26 cellular contexts compared by ENCODE assay signal in genomic region chr16:20441221-20441620, GRCh38. TPM values are rescaled to one million over a fixed set of nuclear protein-coding genes. Genes with fewer than 3 reads are reported as not detected.
DNase-seq lines count a peak whose midpoint lies in the region; ATAC-seq and TF ChIP-seq lines count a peak whose summit lies in the region.
"Had no signal": no experiment of that assay in that cellular context is flagged by ENCODE, and none has a peak within 500 bp of the region (broad histone marks: within the 10 kb centered on the region; RNA-seq: fewer than 3 reads in every experiment).

No MANE protein-coding gene starts in this region.

- peak overlapping the region in 1 of 2 experiments; percentile 79; a peak in 2 of 4 replicates for H3K27ac ChIP-seq in SK-N-SH (ENCODE audit: low read depth in 2 of 2, low read length in 1 of 2)
- H3K27ac ChIP-seq in muscle layer of colon (ENCODE audit: low read depth, low read length): peak overlapping the region; percentile 34
- H3K27ac ChIP-seq in uterus: peak overlapping the region; percentile 78 to 95
- H3K27ac ChIP-seq: BLaER1 had no signal

- no peak overlapping the region for H3K4me3 ChIP-seq in SK-N-SH (ENCODE audit: low read depth in 2 of 2, low read length in 1 of 2)
- no peak overlapping the region for H3K4me3 ChIP-seq in fibroblast of mammary gland (ENCODE audit: control insufficient read depth, low read depth, low read length)
- no peak overlapping the region for H3K4me3 ChIP-seq in muscle layer of colon (ENCODE audit: low read depth in 1 of 2, low read length in 2 of 2)
- no peak overlapping the region for H3K4me3 ChIP-seq in uterus
- H3K4me3 ChIP-seq: BLaER1, smooth muscle cell had no signal

- POLR2A ChIA-PET in SK-N-SH (lab: Yijun Ruan, JAX): no interaction called here

- TF ChIP-seq CTCF in SK-N-SH (IDR thresholded peaks at IDR 0.05) (no peak), fibroblast of mammary gland (conservative IDR thresholded peaks at IDR 0.05; ENCODE audit: control insufficient read depth, insufficient read depth, low read depth, low read length) (no peak), uterus (IDR thresholded peaks at IDR 0.05) (no peak)

- no peaks in the 10 kb centered on the region for H3K9me2 ChIP-seq in SK-N-SH

- TF ChIP-seq POLR2A in uterus (IDR thresholded peaks at IDR 0.05): no peak

- H3K4me1 ChIP-seq in SK-N-SH (ENCODE audit: control insufficient read depth in 1 of 2, insufficient read depth in 2 of 2, low read depth in 1 of 2, low read length in 1 of 2): no peaks in the 10 kb centered on the region
- no peaks in the 10 kb centered on the region for H3K4me1 ChIP-seq in muscle layer of colon (ENCODE audit: insufficient read depth, low read length)
- no peaks in the 10 kb centered on the region for H3K4me1 ChIP-seq in uterus
- H3K4me1 ChIP-seq: BLaER1 had no signal

- H3K27me3 ChIP-seq in SK-N-SH (ENCODE audit: insufficient read depth) (no peaks in the 10 kb centered on the region), muscle layer of colon (ENCODE audit: control insufficient read depth in 1 of 2, insufficient read depth in 2 of 2, low read length in 2 of 2) (no peaks in the 10 kb centered on the region), uterus (no peaks in the 10 kb centered on the region)
- H3K27me3 ChIP-seq: BLaER1 had no signal

- CTCF ChIA-PET in SK-N-SH (lab: Yijun Ruan, JAX): no interaction called here

- WGBS in SK-N-SH (ENCODE audit: low lambda C conversion rate): 3% methylated on average over 3 of the region's 3 CpGs

- H3K9ac ChIP-seq in SK-N-SH (peak overlapping the region; percentile 33; the same call in 1 of the 2 replicates), muscle layer of colon (ENCODE audit: low read length) (no peak overlapping the region)
- H3K9ac ChIP-seq: BLaER1 had no signal

- intact Hi-C loops in uterus (cut with DNase I; ENCODE audit: low total_unique reads): no loop called here

- no peaks in the 10 kb centered on the region for H4K20me1 ChIP-seq in SK-N-SH (ENCODE audit: insufficient read depth)
- H4K20me1 ChIP-seq: BLaER1 had no signal

- H3K4me2 ChIP-seq in SK-N-SH: no peak overlapping the region
- H3K4me2 ChIP-seq: BLaER1, smooth muscle cell had no signal

- no peak overlapping the region for H2AFZ ChIP-seq in SK-N-SH (ENCODE audit: low read depth)

- H3K79me2 ChIP-seq in SK-N-SH (ENCODE audit: insufficient read depth): no peaks in the 10 kb centered on the region

- no peaks in the 10 kb centered on the region for H3K36me3 ChIP-seq in SK-N-SH (replicated peaks in 1 of 2; ENCODE audit: control insufficient read depth in 1 of 2, insufficient read depth in 2 of 2, low read length in 1 of 2)
- H3K36me3 ChIP-seq in muscle layer of colon (ENCODE audit: insufficient read depth, low read length): no peaks in the 10 kb centered on the region
- H3K36me3 ChIP-seq in uterus: no peaks in the 10 kb centered on the region
- H3K36me3 ChIP-seq: BLaER1 had no signal

- H3F3A ChIP-seq in SK-N-SH (replicated peaks; ENCODE audit: insufficient read depth): peaks cover 12% of the 10 kb centered on the region

- no peak for TF ChIP-seq RAD21 in SK-N-SH (IDR thresholded peaks at IDR 0.05; ENCODE audit: low read length)

- TF ChIP-seq EP300 in SK-N-SH (IDR thresholded peaks at IDR 0.05; ENCODE audit: borderline replicate concordance in 1 of 2, low read depth in 1 of 2, low read length in 1 of 2): no peak

- no peak for DNase-seq in SK-N-SH
- peak; percentile 29 for DNase-seq in fibroblast of mammary gland (ENCODE audit: low read depth)
- peak; percentile 45 to 69 for DNase-seq in uterus
- DNase-seq in cerebellar nuclear complex (lab: John Stamatoyannopoulos, UW): no peak
- no peak for DNase-seq in activated CD4-positive, alpha-beta T cell treated with anti-CD3 and anti-CD28 coated beads, Interleukin-2, amount 50 U/mL, for 4 hours
- DNase-seq: activated CD4-positive, alpha-beta T cell treated with anti-CD3 and anti-CD28 coated beads for 1 hour; activated CD8-positive, alpha-beta T cell treated with anti-CD3 and anti-CD28 coated beads, Interleukin-2, amount 10 ng/mL, durations not matched to agents 7 days and 5 days; activated naive CD4-positive, alpha-beta T cell treated with anti-CD3 and anti-CD28 coated beads, Interleukin-2, amount 10 ng/mL, durations not matched to agents 7 days and 5 days; midbrain; naive thymus-derived CD8-positive, alpha-beta T cell; NCI-H1092 treated with DMSO at 0.1 percent for 48 hours; NCI-H187; NCI-H2171; NCI-H510A; retina; stimulated activated naive CD4-positive, alpha-beta T cell treated with Interleukin-2 at 50 U/mL for 16 hours had no signal

- H3K9me3 ChIP-seq in SK-N-SH (no peaks in the 10 kb centered on the region), muscle layer of colon (ENCODE audit: low read length) (no peaks in the 10 kb centered on the region), uterus (no peaks in the 10 kb centered on the region)
- H3K9me3 ChIP-seq: BLaER1 had no signal

- ATAC-seq in GM21717 (IDR thresholded peaks at IDR 0.05; ENCODE audit: unreplicated experiment): no peak
- ATAC-seq: activated CD8-positive, alpha-beta T cell treated with anti-CD3 and anti-CD28 coated beads, Interleukin-2, amount 10 ng/mL, durations not matched to agents 7 days and 5 days; activated T-helper 17 cell treated with anti-CD3 and anti-CD28 coated beads, Interleukin-2, amount 50 U/mL, for 72 hours; naive thymus-derived CD8-positive, alpha-beta T cell had no signal

TF ChIP-seq in SK-N-SH, 30 proteins besides CTCF, POLR2A, EP300 and RAD21:
- TF ChIP-seq RFX5 (IDR thresholded peaks at IDR 0.05; ENCODE audit: low read length) (no peak), GABPA (IDR thresholded peaks at IDR 0.05; ENCODE audit: low read depth) (no peak), ZBTB33 (IDR thresholded peaks at IDR 0.05; ENCODE audit: borderline replicate concordance, low read depth) (no peak)

RNA-seq across cellular contexts. Expression of gene ACSM2A, which starts 10.1 kb away (rescaled TPM):
- polyA plus RNA-seq in SK-N-SH (2012; rRNA removed): not detected in 2 replicates
- polyA plus RNA-seq in SK-N-SH (2012; cell fraction: cytosol; rRNA removed): not detected in 2 replicates
- not detected in 2 replicates for polyA plus RNA-seq in SK-N-SH (2012; cell fraction: nucleus; rRNA removed)
- not detected for total RNA-seq in uterus
- total RNA-seq: activated CD8-positive, alpha-beta T cell treated with anti-CD3 and anti-CD28 coated beads, Interleukin-2, amount 10 ng/mL, durations not matched to agents 7 days and 5 days; activated T-helper 17 cell treated with anti-CD3 and anti-CD28 coated beads, Interleukin-2, amount 50 U/mL, for 72 hours; glomerular endothelial cell; H4; lower leg skin; naive thymus-derived CD8-positive, alpha-beta T cell; osteoblast; smooth muscle cell; temporal lobe had no signal
- polyA plus RNA-seq: naive thymus-derived CD8-positive, alpha-beta T cell; smooth muscle cell had no signal

RNA-seq across cellular contexts. Expression of gene ACSM5, which starts 31.9 kb away (rescaled TPM):
- polyA plus RNA-seq in SK-N-SH (2012; rRNA removed): not detected in 2 replicates
- polyA plus RNA-seq in SK-N-SH (2012; cell fraction: cytosol; rRNA removed): 0.03 and 0.06 TPM in 2 replicates
- polyA plus RNA-seq in SK-N-SH (2012; cell fraction: nucleus; rRNA removed): 0.13 and 0.15 TPM in 2 replicates
- total RNA-seq in uterus: 1 to 10 TPM in 1 of 4 donors, under 1 TPM in 1, not detected in 2; 0.51 to 2.0 TPM
- total RNA-seq: activated CD8-positive, alpha-beta T cell treated with anti-CD3 and anti-CD28 coated beads, Interleukin-2, amount 10 ng/mL, durations not matched to agents 7 days and 5 days; activated T-helper 17 cell treated with anti-CD3 and anti-CD28 coated beads, Interleukin-2, amount 50 U/mL, for 72 hours; glomerular endothelial cell; naive thymus-derived CD8-positive, alpha-beta T cell; smooth muscle cell had no signal
- polyA plus RNA-seq: naive thymus-derived CD8-positive, alpha-beta T cell; smooth muscle cell had no signal

RNA-seq across cellular contexts. Expression of gene PDILT, which starts 36.7 kb away (rescaled TPM):
- not detected in 2 replicates for polyA plus RNA-seq in SK-N-SH (2012; rRNA removed)
- not detected in 2 replicates for polyA plus RNA-seq in SK-N-SH (2012; cell fraction: cytosol; rRNA removed)
- 0.02 TPM in 1 of 2 replicates, not detected in the other for polyA plus RNA-seq in SK-N-SH (2012; cell fraction: nucleus; rRNA removed)
- total RNA-seq in uterus: not detected
- total RNA-seq: activated CD8-positive, alpha-beta T cell treated with anti-CD3 and anti-CD28 coated beads, Interleukin-2, amount 10 ng/mL, durations not matched to agents 7 days and 5 days; activated T-helper 17 cell treated with anti-CD3 and anti-CD28 coated beads, Interleukin-2, amount 50 U/mL, for 72 hours; glomerular endothelial cell; H4; lower leg skin; naive thymus-derived CD8-positive, alpha-beta T cell; osteoblast; smooth muscle cell; temporal lobe had no signal
- polyA plus RNA-seq: naive thymus-derived CD8-positive, alpha-beta T cell; smooth muscle cell had no signal

Comparison
In these comparisons a context has a peak if more than half of its experiments do, and no peak if none do; other contexts are left out.
1. DNase-seq: peak in fibroblast of mammary gland (single experiment) and uterus (2 of 2); none in SK-N-SH (single experiment), cerebellar nuclear complex (0 of 2) and activated CD4-positive, alpha-beta T cell treated with anti-CD3 and anti-CD28 coated beads, Interleukin-2, amount 50 U/mL, for 4 hours (0 of 2).